Comparison of ENCODE assay signal across 8 cellular contexts in genomic region chr21:43775795-43776430, GRCh38. TPM values are rescaled to one million over a fixed set of nuclear protein-coding genes. Genes with fewer than 3 reads are reported as not detected.
A peak's percentile ranks its signal among the peaks of the same experiment; 100 is the strongest.
DNase-seq lines count a peak whose midpoint lies in the region; ATAC-seq and TF ChIP-seq lines count a peak whose summit lies in the region.

TSS of gene CSTB (minus strand) at chr21:43776308. CDS start at chr21:43776269, 39 bp downstream.

- peak within 1 kb of the TSS; percentile 60 for H2AFZ ChIP-seq in OCI-LY7 (ENCODE audit: low read length)

- intact Hi-C loops in OCI-LY7 (cut with micrococcal nuclease; ENCODE audit: unreplicated experiment), result loop anchor here (5.0 to 10.0 kb wide), 2 partner anchors 59 to 111 kb away; partner anchors contain the start of gene PDXK

- ATAC-seq in GM19035 (IDR thresholded peaks at IDR 0.05; ENCODE audit: unreplicated experiment) (peak; percentile 71), HG03520 (IDR thresholded peaks at IDR 0.05; ENCODE audit: unreplicated experiment) (peak; percentile 54)

- CTCF ChIA-PET in OCI-LY7 (lab: Charles Lee; ENCODE audit: unreplicated experiment), result no interaction called here

- no peaks in the 10 kb centered on the region for H3K79me2 ChIP-seq in OCI-LY7 (ENCODE audit: insufficient read depth, low read depth, low read length)

- no TSS peak for BruUV-seq in OCI-LY7 (replicated peaks; lab: Mats Ljungman, UMichigan)

- POLR2A ChIA-PET in OCI-LY7 (lab: Charles Lee), result no interaction called here

- no peaks in the 10 kb centered on the region for H3K9me3 Mint-ChIP-seq in activated T-cell treated with anti-CD3 and anti-CD28 coated beads, Interleukin-2, amount 50 U/mL, for 24 hours

- H4K20me1 ChIP-seq in OCI-LY7 (ENCODE audit: insufficient read depth, low read length), result no peaks in the 10 kb centered on the region

- peaks cover 51% of the 10 kb centered on the region for H3K4me1 Mint-ChIP-seq in activated T-cell treated with anti-CD3 and anti-CD28 coated beads, Interleukin-2, amount 50 U/mL, for 24 hours (ENCODE audit: low read depth)

- peaks cover 27% of the 10 kb centered on the region for H3K4me1 ChIP-seq in OCI-LY7 (ENCODE audit: insufficient read depth, low read length, poor library complexity, severe bottlenecking)
- peaks cover 4 to 13% of the 10 kb centered on the region in 2 donors for H3K4me1 ChIP-seq in esophagus (ENCODE audit: control insufficient read depth in 2 of 2, insufficient read depth in 2 of 2, low read length in 1 of 2)
- H3K4me1 ChIP-seq in muscle layer of duodenum (ENCODE audit: control insufficient read depth in 1 of 2, insufficient read depth in 2 of 2, low read length in 2 of 2), result peaks cover 0 to 18% of the 10 kb centered on the region in 2 donors

- peak; percentile 35; the same call in 1 of the 2 replicates for TF ChIP-seq CTCF in OCI-LY7 (conservative IDR thresholded peaks at IDR 0.05; ENCODE audit: low read length)

- H3K27me3 Mint-ChIP-seq in activated T-cell treated with anti-CD3 and anti-CD28 coated beads, Interleukin-2, amount 50 U/mL, for 24 hours, result no peaks in the 10 kb centered on the region

- H3K27ac Mint-ChIP-seq in activated T-cell treated with anti-CD3 and anti-CD28 coated beads, Interleukin-2, amount 50 U/mL, for 24 hours, result peak within 1 kb of the TSS; percentile 88

- H3K27ac ChIP-seq in OCI-LY7 (ENCODE audit: low read depth, low read length, poor library complexity, severe bottlenecking) (peak within 1 kb of the TSS; percentile 48), esophagus (ENCODE audit: low read depth in 2 of 2, low read length in 1 of 2) (peak within 1 kb of the TSS; percentile 98 to 99), muscle layer of duodenum (ENCODE audit: low read length) (peak within 1 kb of the TSS; percentile 67)

- H3K36me3 Mint-ChIP-seq in activated T-cell treated with anti-CD3 and anti-CD28 coated beads, Interleukin-2, amount 50 U/mL, for 24 hours (ENCODE audit: low read depth), result peaks cover 37% of the 10 kb centered on the region

- no peaks in the 10 kb centered on the region for H3K9me2 ChIP-seq in OCI-LY7 (ENCODE audit: insufficient read depth, low read length)

- H3K4me3 ChIP-seq in OCI-LY7 (ENCODE audit: low read depth, low read length, poor library complexity, severe bottlenecking) (peak within 1 kb of the TSS; percentile 90), esophagus (ENCODE audit: low read depth in 1 of 2, low read length in 2 of 2) (peak within 1 kb of the TSS; percentile 94 to 96), muscle layer of duodenum (ENCODE audit: low read depth in 1 of 2, low read length in 2 of 2) (peak within 1 kb of the TSS; percentile 75 to 90)

- H3K9me3 ChIP-seq in OCI-LY7 (ENCODE audit: low read length) (no peaks in the 10 kb centered on the region), esophagus (ENCODE audit: control insufficient read depth in 2 of 2, insufficient read depth in 1 of 2, low read depth in 1 of 2, low read length in 1 of 2) (no peaks in the 10 kb centered on the region), muscle layer of duodenum (ENCODE audit: control insufficient read depth in 1 of 2, low read length in 2 of 2) (no peaks in the 10 kb centered on the region)

- H3K4me2 ChIP-seq in OCI-LY7 (ENCODE audit: low read length), result peak within 1 kb of the TSS; percentile 79

- peak; percentile 91 for DNase-seq in Ammon's horn (ENCODE audit: low spot score)
- peak; percentile 80 for DNase-seq in OCI-LY7 (ENCODE audit: low spot score)
- DNase-seq in activated T-cell treated with anti-CD3 and anti-CD28 coated beads, Interleukin-2, amount 50 U/mL, for 24 hours, result peak; percentile 92
- peak; percentile 68 to 82 for DNase-seq in stimulated activated CD8-positive, alpha-beta memory T cell treated with anti-CD3 and anti-CD28 coated beads, Interleukin-7, amount 100 ng/mL, for 4 hours (ENCODE audit: low read depth in 2 of 2)

- WGBS in esophagus, 2 donors, result 0% methylated on average over 61 to 71 of the region's 71 CpGs

- peaks cover 22% of the 10 kb centered on the region for H3K36me3 ChIP-seq in OCI-LY7 (ENCODE audit: insufficient read depth, low read length)
- peaks cover 14 to 18% of the 10 kb centered on the region in 2 donors for H3K36me3 ChIP-seq in esophagus (ENCODE audit: control insufficient read depth in 2 of 2, insufficient read depth in 2 of 2, low read length in 1 of 2)
- peaks cover 12 to 17% of the 10 kb centered on the region in 2 donors for H3K36me3 ChIP-seq in muscle layer of duodenum (ENCODE audit: control insufficient read depth in 1 of 2, insufficient read depth in 2 of 2, low read length in 2 of 2)

- H3K4me3 Mint-ChIP-seq in activated T-cell treated with anti-CD3 and anti-CD28 coated beads, Interleukin-2, amount 50 U/mL, for 24 hours, result peak within 1 kb of the TSS; percentile 94

- H3K27me3 ChIP-seq in esophagus (ENCODE audit: control insufficient read depth in 1 of 2, insufficient read depth in 2 of 2, low read length in 2 of 2), result no peaks in the 10 kb centered on the region
- H3K27me3 ChIP-seq in muscle layer of duodenum (ENCODE audit: low read depth, low read length), result no peaks in the 10 kb centered on the region

RNA-seq across cellular contexts. Expression of gene CSTB, which starts in this region (rescaled TPM):
- total RNA-seq in OCI-LY7 (2014; rRNA removed; shearing (Covaris generic)), result 12.5 and 15.6 TPM in 2 replicates
- 26.7 and 33.3 TPM in 2 replicates for total RNA-seq in OCI-LY7 (2022)
- 1,000 to 10,000 TPM; 3,514 to 5,149 TPM for polyA plus RNA-seq in esophagus

Comparison
In these comparisons a context has a peak if more than half of its experiments do, and no peak if none do; other contexts are left out.
1. Peak in every context shown above with its lines: DNase-seq, ATAC-seq, H3K4me3 ChIP-seq and H3K27ac ChIP-seq.
2. H3K27ac ChIP-seq: peak in every context shown above with its lines; median percentile 98 in esophagus; 67 in muscle layer of duodenum; 48 in OCI-LY7.